29 cellular contexts compared by ENCODE assay signal in genomic region chr7:1659696-1660095, GRCh38. TPM values are rescaled to one million over a fixed set of nuclear protein-coding genes. Genes with fewer than 3 reads are reported as not detected.
DNase-seq lines count a peak whose midpoint lies in the region; ATAC-seq and TF ChIP-seq lines count a peak whose summit lies in the region.
"Had no signal": no experiment of that assay in that cellular context is flagged by ENCODE, and none has a peak within 500 bp of the region (broad histone marks: within the 10 kb centered on the region; RNA-seq: fewer than 3 reads in every experiment).

No MANE protein-coding gene starts in this region.

- H2BK5ac ChIP-seq in mesenchymal stem cell (ENCODE audit: low read depth, low read length, poor library complexity, severe bottlenecking) = no peak overlapping the region

- peaks cover 7% of the 10 kb centered on the region for H3K27me3 Mint-ChIP-seq in HFFc6 (ENCODE audit: insufficient read depth)

- no peak overlapping the region for H4K91ac ChIP-seq in mesenchymal stem cell (ENCODE audit: low read length)

- H3K27ac ChIP-seq in mesenchymal stem cell (ENCODE audit: low read length, poor library complexity, severe bottlenecking) = no peak overlapping the region
- H3K27ac ChIP-seq: A549, RWPE1, skin epidermis, thyroid gland had no signal

- H3K14ac ChIP-seq in mesenchymal stem cell (ENCODE audit: low read length in 2 of 2) = no peak overlapping the region

- peaks cover 9% of the 10 kb centered on the region for H3K4me1 ChIP-seq in mesenchymal stem cell (ENCODE audit: control insufficient read depth, insufficient read depth, low read depth, low read length)

- H3K4me2 ChIP-seq in mesenchymal stem cell (ENCODE audit: low read length, poor library complexity, severe bottlenecking) = no peak overlapping the region
- H3K4me2 ChIP-seq: A549, GM23338 had no signal

- no peak overlapping the region for H2BK120ac ChIP-seq in mesenchymal stem cell (ENCODE audit: low read depth, low read length)

- TF ChIP-seq CTCF in AG10803 (conservative IDR thresholded peaks at IDR 0.05; ENCODE audit: low read length) (no peak), HFFc6 (IDR thresholded peaks at IDR 0.05) (no peak), epithelial cell of esophagus (IDR thresholded peaks at IDR 0.05; ENCODE audit: insufficient read depth, low read depth, low read length, missing control alignments) (no peak)

- H3K18ac ChIP-seq in mesenchymal stem cell (ENCODE audit: low read depth in 1 of 2, low read length in 2 of 2) = no peak overlapping the region

- WGBS in mesenchymal stem cell = 74% methylated on average over 8 of the region's 8 CpGs

- H3K4me3 ChIP-seq in AG10803 (ENCODE audit: low read length) (no peak overlapping the region), epithelial cell of esophagus (ENCODE audit: low read length) (no peak overlapping the region), mesenchymal stem cell (ENCODE audit: insufficient read depth in 1 of 2, low read depth in 1 of 2, low read length in 2 of 2) (no peak overlapping the region)
- H3K4me3 ChIP-seq: A549, GM23338, skin epidermis, thyroid gland had no signal

- H3K9me3 Mint-ChIP-seq in HFFc6 = no peaks in the 10 kb centered on the region
- H3K9me3 Mint-ChIP-seq: activated naive CD4-positive, alpha-beta T cell treated with anti-CD3 and anti-CD28 coated beads for 36 hours; stimulated activated naive CD8-positive, alpha-beta T cell treated with anti-CD3 and anti-CD28 coated beads, Interleukin-15, Interleukin-2, amounts not matched to agents 100 ng/mL and 50 ng/mL, for 24 hours had no signal

- H3K4ac ChIP-seq in mesenchymal stem cell (ENCODE audit: low read depth in 1 of 2, low read length in 2 of 2) = no peak overlapping the region

- no peak for ATAC-seq in HG02870 (IDR thresholded peaks at IDR 0.05; ENCODE audit: unreplicated experiment)
- ATAC-seq: A549; esophagus mucosa; GM23338; HepG2; left ventricle myocardium superior; naive thymus-derived CD4-positive, alpha-beta T cell had no signal

- peaks cover 42 to 66% of the 10 kb centered on the region in 2 experiments for H3K27me3 ChIP-seq in mesenchymal stem cell (ENCODE audit: control insufficient read depth in 1 of 2, insufficient read depth in 1 of 2, low read length in 2 of 2)

- no peak overlapping the region for H2AK5ac ChIP-seq in mesenchymal stem cell (ENCODE audit: low read length, severe bottlenecking)

- H2BK12ac ChIP-seq in mesenchymal stem cell (ENCODE audit: low read length in 2 of 2) = no peak overlapping the region

- no peak overlapping the region for H3K4me3 Mint-ChIP-seq in HFFc6
- H3K4me3 Mint-ChIP-seq: activated naive CD4-positive, alpha-beta T cell treated with anti-CD3 and anti-CD28 coated beads for 36 hours; brain; GM23338; stimulated activated naive CD8-positive, alpha-beta T cell treated with anti-CD3 and anti-CD28 coated beads, Interleukin-15, Interleukin-2, amounts not matched to agents 100 ng/mL and 50 ng/mL, for 24 hours had no signal

- H3K4me1 Mint-ChIP-seq in HFFc6 (ENCODE audit: low read depth) = peaks cover 5% of the 10 kb centered on the region

- no peak overlapping the region for H2AFZ ChIP-seq in mesenchymal stem cell (ENCODE audit: low read depth, low read length)
- H2AFZ ChIP-seq: GM23338 had no signal

- no peaks in the 10 kb centered on the region for H3K9me3 ChIP-seq in mesenchymal stem cell (ENCODE audit: control insufficient read depth, low read length)
- H3K9me3 ChIP-seq: A549, thyroid gland had no signal

- no peak overlapping the region for H2BK15ac ChIP-seq in mesenchymal stem cell (ENCODE audit: low read depth, poor library complexity, severe bottlenecking)

- H3K27ac Mint-ChIP-seq in HFFc6 = peak overlapping the region; percentile 19; the same call in 1 of the 2 replicates
- H3K27ac Mint-ChIP-seq: activated naive CD4-positive, alpha-beta T cell treated with anti-CD3 and anti-CD28 coated beads for 36 hours; brain; GM23338; naive thymus-derived CD4-positive, alpha-beta T cell; stimulated activated naive CD8-positive, alpha-beta T cell treated with anti-CD3 and anti-CD28 coated beads, Interleukin-15, Interleukin-2, amounts not matched to agents 100 ng/mL and 50 ng/mL, for 24 hours had no signal

- no peak overlapping the region for H3K23ac ChIP-seq in mesenchymal stem cell (ENCODE audit: low read length in 2 of 2)

- H3K36me3 ChIP-seq in mesenchymal stem cell (ENCODE audit: control insufficient read depth in 1 of 2, insufficient read depth in 2 of 2, low read depth in 1 of 2, low read length in 2 of 2) = no peaks in the 10 kb centered on the region
- H3K36me3 ChIP-seq: thyroid gland had no signal

- H3K79me1 ChIP-seq in mesenchymal stem cell (replicated peaks; ENCODE audit: low read length, poor library complexity, severe bottlenecking) = no peaks in the 10 kb centered on the region

- H3K9ac ChIP-seq in mesenchymal stem cell (ENCODE audit: low read length) = no peak overlapping the region

- no peaks in the 10 kb centered on the region for H3K36me3 Mint-ChIP-seq in HFFc6 (ENCODE audit: low read depth)
- H3K36me3 Mint-ChIP-seq: brain; naive thymus-derived CD4-positive, alpha-beta T cell had no signal

- H4K8ac ChIP-seq in mesenchymal stem cell (ENCODE audit: low read length) = no peak overlapping the region

- DNase-seq in AG10803 (ENCODE audit: low read depth) (peak; percentile 98), HFFc6 (peak; percentile 81), epithelial cell of esophagus (ENCODE audit: low read depth) (peak; percentile 27), mesenchymal stem cell (peak; percentile 9), hepatic stellate cell (ENCODE audit: low spot score) (no peak), NCI-H1092 treated with DMSO at 0.1 percent for 48 hours (lab: John Stamatoyannopoulos, UW) (no peak), NCI-H524 (lab: John Stamatoyannopoulos, UW) (no peak)
- DNase-seq: activated CD4-positive, alpha-beta T cell treated with anti-CD3 and anti-CD28 coated beads, Interleukin-2, amount 50 U/mL, for 48 hours; activated naive CD4-positive, alpha-beta T cell treated with anti-CD3 and anti-CD28 coated beads for 36 hours; C1 segment of cervical spinal cord; DND-41; effector CD4-positive, alpha-beta T cell; glutamatergic neuron; Kasumi-1; left ventricle myocardium superior; naive thymus-derived CD4-positive, alpha-beta T cell; NCI-H1092; NCI-H2029 treated with DMSO at 0.1 percent for 48 hours; NCI-H345; thyroid gland had no signal

RNA-seq across cellular contexts. Expression of gene ELFN1, which starts 10.4 kb away (rescaled TPM):
- total RNA-seq in HFFc6 (2021; fragmentation: NEBNext Ultra II Directional; extraction: Animal tissue kit (Norgen Biotek cat#: 25700)) = 1 to 10 TPM; 1.5 to 4.2 (median 1.6) TPM
- polyA plus RNA-seq in mesenchymal stem cell (2013, experiment 1 of 2) = 0.04 TPM
- polyA plus RNA-seq in mesenchymal stem cell (2013, experiment 2 of 2) = 0.05 TPM
- total RNA-seq: activated naive CD4-positive, alpha-beta T cell treated with anti-CD3 and anti-CD28 coated beads for 36 hours had no signal
- polyA plus RNA-seq: naive thymus-derived CD4-positive, alpha-beta T cell had no signal

Comparison
In these comparisons a context has a peak if more than half of its experiments do, and no peak if none do; other contexts are left out.
1. DNase-seq: peak in AG10803 (single experiment), HFFc6 (single experiment), epithelial cell of esophagus (single experiment) and mesenchymal stem cell (single experiment); none in hepatic stellate cell (single experiment), NCI-H1092 treated with DMSO at 0.1 percent for 48 hours (single experiment) and NCI-H524 (0 of 2).